ENCODE assay signal across 12 cellular contexts in genomic region chr15:32802296-32802936, GRCh38.
A peak's percentile ranks its signal among the peaks of the same experiment; 100 is the strongest.
DNase-seq lines count a peak whose midpoint lies in the region; ATAC-seq and TF ChIP-seq lines count a peak whose summit lies in the region.
"Had no signal": no experiment of that assay in that cellular context is flagged by ENCODE, and none has a peak within 500 bp of the region (broad histone marks: within the 10 kb centered on the region; RNA-seq: fewer than 3 reads in every experiment).

No MANE protein-coding gene starts in this region.

- POLR2A ChIA-PET in IMR-90 (lab: Charles Lee; ENCODE audit: unreplicated experiment), result no interaction called here
- POLR2A ChIA-PET in activated naive CD8-positive, alpha-beta T cell treated with anti-CD3 and anti-CD28 coated beads, Interleukin-2, amount 10 ng/mL, durations not matched to agents 7 days and 5 days (lab: Charles Lee), result no interaction called here

- peaks cover 23% of the 10 kb centered on the region for H3K27me3 Mint-ChIP-seq in activated naive CD8-positive, alpha-beta T cell treated with anti-CD3 and anti-CD28 coated beads, Interleukin-2, amount 10 ng/mL, durations not matched to agents 7 days and 5 days

- H3K9ac ChIP-seq in IMR-90 (ENCODE audit: low read depth, low read length), result no peak overlapping the region

- H3K4me3 Mint-ChIP-seq in activated naive CD8-positive, alpha-beta T cell treated with anti-CD3 and anti-CD28 coated beads, Interleukin-2, amount 10 ng/mL, durations not matched to agents 7 days and 5 days, result peak overlapping the region; percentile 37

- H2AFZ ChIP-seq in IMR-90 (replicated peaks; ENCODE audit: low read length, poor library complexity), result no peak overlapping the region

- H3K27ac ChIP-seq in IMR-90 (ENCODE audit: insufficient read depth, low read length) (peak overlapping the region; percentile 59; the same call in 1 of the 2 replicates), left lung (no peak overlapping the region)
- H3K27ac ChIP-seq: HL-60 had no signal

- no peaks in the 10 kb centered on the region for H3K27me3 ChIP-seq in IMR-90 (ENCODE audit: control insufficient read depth, insufficient read depth, low read length)
- no peaks in the 10 kb centered on the region for H3K27me3 ChIP-seq in left lung

- TF ChIP-seq CTCF in IMR-90 (conservative IDR thresholded peaks at IDR 0.05; ENCODE audit: low read depth, low read length) (no peak), left lung (IDR thresholded peaks at IDR 0.05) (no peak)

- H2BK20ac ChIP-seq in IMR-90 (ENCODE audit: low read depth, low read length), result peak overlapping the region; percentile 84

- CTCF ChIA-PET in IMR-90 (lab: Yijun Ruan, JAX), result no interaction called here

- H3K4me2 ChIP-seq in IMR-90 (ENCODE audit: low read depth, low read length), result peak overlapping the region; percentile 19

- peak overlapping the region; percentile 47 to 84; a peak in 2 of 4 replicates for H4K8ac ChIP-seq in IMR-90 (ENCODE audit: low read depth in 2 of 2, low read length in 2 of 2)

- H3K79me1 ChIP-seq in IMR-90 (ENCODE audit: low read depth in 1 of 2, low read length in 2 of 2), result peaks cover 15 to 34% of the 10 kb centered on the region in 2 experiments; a peak in 3 of 4 replicates

- peak overlapping the region; percentile 54; the same call in 1 of the 3 replicates for H2BK15ac ChIP-seq in IMR-90 (ENCODE audit: low read depth, low read length)

- no peak overlapping the region for H3K27ac Mint-ChIP-seq in activated naive CD8-positive, alpha-beta T cell treated with anti-CD3 and anti-CD28 coated beads, Interleukin-2, amount 10 ng/mL, durations not matched to agents 7 days and 5 days

- no peaks in the 10 kb centered on the region for H3K36me3 Mint-ChIP-seq in activated naive CD8-positive, alpha-beta T cell treated with anti-CD3 and anti-CD28 coated beads, Interleukin-2, amount 10 ng/mL, durations not matched to agents 7 days and 5 days

- ATAC-seq in IMR-90 (ENCODE audit: low read depth), result peak; percentile 86
- no peak for ATAC-seq in activated naive CD8-positive, alpha-beta T cell treated with anti-CD3 and anti-CD28 coated beads, Interleukin-2, amount 10 ng/mL, durations not matched to agents 7 days and 5 days (ENCODE audit: low read depth)
- peak; percentile 74 for ATAC-seq in left lung
- no peak for ATAC-seq in GM21786 (IDR thresholded peaks at IDR 0.05; ENCODE audit: unreplicated experiment)
- no peak for ATAC-seq in HG03025 (IDR thresholded peaks at IDR 0.05; ENCODE audit: low FRiP score, unreplicated experiment)
- no peak for ATAC-seq in HG03095 (IDR thresholded peaks at IDR 0.05; ENCODE audit: unreplicated experiment)

- peak overlapping the region; percentile 89 for H4K91ac ChIP-seq in IMR-90 (ENCODE audit: insufficient read depth, low read depth, low read length)

- no CpG with 5 or more reads among the region's 9 CpGs for WGBS in IMR-90 (ENCODE audit: extremely low coverage in 2 of 2, insufficient read length in 1 of 2), 2 experiments

- H3K23ac ChIP-seq in IMR-90 (ENCODE audit: low read depth, low read length), result peak overlapping the region; percentile 13; the same call in 1 of the 2 replicates

- DNase-seq in AG20443 (ENCODE audit: low spot score) (peak; percentile 50), IMR-90 (peak; percentile 97), left lung (no peak), activated gamma-delta T cell treated with Interleukin-2 at 50 U/mL for 16 hours (no peak)
- DNase-seq in activated naive CD8-positive, alpha-beta T cell treated with anti-CD3 and anti-CD28 coated beads, Interleukin-2, amount 10 ng/mL, durations not matched to agents 7 days and 5 days, result no peak
- DNase-seq: kidney, NCI-H2227 treated with DMSO at 0.1 percent for 48 hours, retina had no signal

- TF ChIP-seq RAD21 in IMR-90 (IDR thresholded peaks at IDR 0.05; ENCODE audit: low read length), result peak; percentile 3; the same call in 1 of the 2 replicates

- peak overlapping the region; percentile 90 for H2BK120ac ChIP-seq in IMR-90 (ENCODE audit: low read depth, low read length)

- H3K9me3 ChIP-seq in IMR-90 (ENCODE audit: control insufficient read depth, insufficient read depth, low read length), result peaks cover 6% of the 10 kb centered on the region; the same call in 1 of the 2 replicates
- no peaks in the 10 kb centered on the region for H3K9me3 ChIP-seq in left lung

- BruUV-seq in IMR-90 (replicated peaks; lab: Mats Ljungman, UMichigan), result no TSS peak

- H3K4me3 ChIP-seq in IMR-90 (ENCODE audit: insufficient read depth, low read depth, low read length), result no peak overlapping the region
- no peak overlapping the region for H3K4me3 ChIP-seq in left lung

- H3K56ac ChIP-seq in IMR-90 (ENCODE audit: extremely low read depth, insufficient read depth, low read length), result peak overlapping the region; percentile 13; the same call in 1 of the 2 replicates

- H2AK9ac ChIP-seq in IMR-90 (replicated peaks; ENCODE audit: low read depth, low read length, poor library complexity), result no peak overlapping the region

- H2AK5ac ChIP-seq in IMR-90 (ENCODE audit: low read depth, low read length), result peak overlapping the region; percentile 51; the same call in 1 of the 2 replicates

- dilution Hi-C loops in IMR-90 (cut with HindIII; ENCODE audit: low sequenced_read_pairs, unreplicated experiment), result no loop called here

- TF ChIP-seq POLR2A in IMR-90 (IDR thresholded peaks at IDR 0.05; ENCODE audit: low read depth, low read length), result no peak

- H3K9me1 ChIP-seq in IMR-90 (ENCODE audit: insufficient read depth, low read length), result no peaks in the 10 kb centered on the region

- H3K4me1 Mint-ChIP-seq in activated naive CD8-positive, alpha-beta T cell treated with anti-CD3 and anti-CD28 coated beads, Interleukin-2, amount 10 ng/mL, durations not matched to agents 7 days and 5 days, result peaks cover 9% of the 10 kb centered on the region

- in situ Hi-C loops in IMR-90 (cut with MboI; ENCODE audit: low sequenced_read_pairs), result no loop called here

- peak overlapping the region; percentile 88 for H3K18ac ChIP-seq in IMR-90 (ENCODE audit: low read depth, low read length)

- H3K36me3 ChIP-seq in IMR-90 (ENCODE audit: control insufficient read depth, insufficient read depth, low read length), result peaks cover 6% of the 10 kb centered on the region
- H3K36me3 ChIP-seq in left lung, result peaks cover 0 to 20% of the 10 kb centered on the region in 2 donors

- peaks cover 2% of the 10 kb centered on the region for H3K9me3 Mint-ChIP-seq in activated naive CD8-positive, alpha-beta T cell treated with anti-CD3 and anti-CD28 coated beads, Interleukin-2, amount 10 ng/mL, durations not matched to agents 7 days and 5 days

- no peaks in the 10 kb centered on the region for H4K20me1 ChIP-seq in IMR-90 (ENCODE audit: insufficient read depth, low read length)

- H2BK5ac ChIP-seq in IMR-90 (ENCODE audit: low read depth, low read length, poor library complexity, severe bottlenecking), result peak overlapping the region; percentile 72

- H3K14ac ChIP-seq in IMR-90 (replicated peaks; ENCODE audit: low read depth, low read length), result peak overlapping the region; percentile 65; the same call in 1 of the 2 replicates

- intact Hi-C loops in IMR-90 (cut with micrococcal nuclease), result loop anchor here (2.0 kb wide), 1 partner anchor 16 kb away; no protein-coding TSS in a partner anchor
- intact Hi-C loops in left lung (cut with DNase I), result no loop called here

- H3K4me1 ChIP-seq in IMR-90 (ENCODE audit: control insufficient read depth, insufficient read depth, low read length), result peaks cover 10% of the 10 kb centered on the region
- no peaks in the 10 kb centered on the region for H3K4me1 ChIP-seq in left lung

- H4K5ac ChIP-seq in IMR-90 (ENCODE audit: low read depth, low read length), result peak overlapping the region; percentile 66

- H3K4ac ChIP-seq in IMR-90 (ENCODE audit: low read depth, low read length), result peak overlapping the region; percentile 86; the same call in 1 of the 2 replicates

TF ChIP-seq in IMR-90, 13 proteins besides CTCF, POLR2A, EP300 and RAD21:
- no peak for TF ChIP-seq BHLHE40 (IDR thresholded peaks at IDR 0.05; ENCODE audit: low read depth, low read length)
- peak; percentile 49 for TF ChIP-seq RCOR1 (IDR thresholded peaks at IDR 0.05; ENCODE audit: insufficient replicate concordance, low read length)
- TF ChIP-seq MAFK (IDR thresholded peaks at IDR 0.05; ENCODE audit: low read depth, low read length), result peak; percentile 90
- TF ChIP-seq CEBPB (IDR thresholded peaks at IDR 0.05; ENCODE audit: low read depth, low read length), result peak; percentile 99
TF ChIP-seq in IMR-90: peak in this region for 3.

Comparison
In these comparisons a context has a peak if more than half of its experiments do, and no peak if none do; other contexts are left out.
1. DNase-seq: peak in AG20443 (single experiment) and IMR-90 (single experiment); none in activated naive CD8-positive, alpha-beta T cell treated with anti-CD3 and anti-CD28 coated beads, Interleukin-2, amount 10 ng/mL, durations not matched to agents 7 days and 5 days (single experiment), left lung (0 of 2) and activated gamma-delta T cell treated with Interleukin-2 at 50 U/mL for 16 hours (single experiment).
2. ATAC-seq: peak in IMR-90 (single experiment) and left lung (single experiment); none in activated naive CD8-positive, alpha-beta T cell treated with anti-CD3 and anti-CD28 coated beads, Interleukin-2, amount 10 ng/mL, durations not matched to agents 7 days and 5 days (single experiment), GM21786 (single experiment), HG03025 (single experiment) and HG03095 (single experiment).